15 cellular contexts compared by ENCODE assay signal in genomic region chr19:40724315-40724714, GRCh38.
"Had no signal": no experiment of that assay in that cellular context is flagged by ENCODE, and none has a peak within 500 bp of the region (broad histone marks: within the 10 kb centered on the region; RNA-seq: fewer than 3 reads in every experiment).

No MANE protein-coding gene starts in this region.

- H3K4me3 Mint-ChIP-seq: activated naive CD4-positive, alpha-beta T cell treated with anti-CD3 and anti-CD28 coated beads, Interleukin-2, amount 50 U/mL, for 24 hours; endodermal cell; mesothelial cell of epicardium; nephron progenitor cell; T-helper 2 cell treated with Interferon-gamma antibody and Interleukin-4, amounts not matched to agents 5 μg/mL and 100 μg/mL, for 36 hours had no signal

- ATAC-seq: body of pancreas, left lung, upper lobe of right lung had no signal

- H3K27me3 Mint-ChIP-seq: activated naive CD4-positive, alpha-beta T cell treated with anti-CD3 and anti-CD28 coated beads, Interleukin-2, amount 50 U/mL, for 24 hours had no signal

- H3K9me3 Mint-ChIP-seq: activated naive CD4-positive, alpha-beta T cell treated with anti-CD3 and anti-CD28 coated beads, Interleukin-2, amount 50 U/mL, for 24 hours; endodermal cell; mesothelial cell of epicardium; T-helper 2 cell treated with Interferon-gamma antibody and Interleukin-4, amounts not matched to agents 5 μg/mL and 100 μg/mL, for 36 hours had no signal

- H3K27ac Mint-ChIP-seq: activated naive CD4-positive, alpha-beta T cell treated with anti-CD3 and anti-CD28 coated beads, Interleukin-2, amount 50 U/mL, for 24 hours; endodermal cell; mesothelial cell of epicardium; nephron progenitor cell; T-helper 2 cell treated with Interferon-gamma antibody and Interleukin-4, amounts not matched to agents 5 μg/mL and 100 μg/mL, for 36 hours had no signal

- H3K27me3 ChIP-seq: body of pancreas, left lung, stomach, upper lobe of right lung had no signal

- H3K9me3 ChIP-seq: body of pancreas, left lung, stomach, upper lobe of right lung had no signal

- H3K4me3 ChIP-seq: body of pancreas, left lung, SK-N-MC, upper lobe of right lung had no signal

- H3K27ac ChIP-seq: body of pancreas, left lung, SK-N-MC, upper lobe of right lung had no signal

- DNase-seq: amygdala, body of pancreas, caudate nucleus, endodermal cell, head of caudate nucleus, left lung, nephron progenitor cell, retina, SHP77, stomach, upper lobe of right lung had no signal

- H3K4me1 Mint-ChIP-seq: endodermal cell had no signal
